In the genomic region with DNA sequence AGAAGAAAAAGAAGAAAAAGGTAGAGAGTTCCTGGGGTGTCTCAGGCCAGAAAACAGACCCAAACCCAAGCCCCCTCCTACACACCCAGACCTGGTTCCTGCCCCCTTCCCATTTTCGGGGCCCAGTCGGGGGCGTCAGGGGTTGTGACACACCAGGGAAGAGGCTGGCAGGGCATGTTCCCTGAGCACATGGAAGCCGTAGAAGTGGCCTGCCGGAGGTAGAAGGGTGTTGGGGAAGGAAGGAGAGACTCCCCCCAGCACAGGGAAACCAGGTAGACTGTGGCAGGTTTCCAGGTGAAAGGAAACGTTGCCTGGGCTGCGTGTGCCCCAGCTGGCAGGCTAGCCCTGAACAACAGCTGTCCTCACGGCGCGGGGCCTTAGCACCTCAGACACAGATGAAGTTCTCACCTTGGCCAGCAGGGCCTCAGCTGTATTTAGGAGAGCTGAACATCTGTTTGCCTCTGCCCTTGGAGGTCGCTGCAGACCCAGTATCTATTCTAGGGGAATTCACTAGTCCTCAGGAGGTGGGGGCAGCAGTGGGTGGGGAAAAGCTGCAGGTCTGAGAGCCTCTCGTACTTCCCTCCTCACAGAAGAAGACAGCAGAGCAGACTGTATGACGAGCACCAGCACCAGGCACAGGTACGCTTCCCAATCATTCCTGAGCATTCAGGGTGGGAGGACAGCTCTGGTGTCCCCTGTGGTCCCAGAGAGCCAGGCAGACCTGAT, we compare ENCODE assay signal across 1 cellular context.
TF ChIP-seq lines count a peak whose summit lies in the region.

No MANE protein-coding gene starts in this region.

TF ChIP-seq in SK-N-SH treated with all-trans-retinoic acid at 6 μM for 48 hours, 23 proteins besides CTCF, POLR2A, EP300 and RAD21 (continued from another document):
- TF ChIP-seq CREB5 (CRISPR knock-in tag; IDR thresholded peaks at IDR 0.05; ENCODE audit: low read depth): no peak
TF ChIP-seq in SK-N-SH treated with all-trans-retinoic acid at 6 μM for 48 hours: peak in this region for 0.
